Comparison of ENCODE assay signal across 13 cellular contexts in genomic region chr2:157743051-157743450, GRCh38.
DNase-seq lines count a peak whose midpoint lies in the region; ATAC-seq lines count a peak whose summit lies in the region.
"Had no signal": no experiment of that assay in that cellular context is flagged by ENCODE, and none has a peak within 500 bp of the region (broad histone marks: within the 10 kb centered on the region; RNA-seq: fewer than 3 reads in every experiment).

No MANE protein-coding gene starts in this region.

- ATAC-seq in HG02642 (IDR thresholded peaks at IDR 0.05; ENCODE audit: poor library complexity, unreplicated experiment) (peak; percentile 72), HG03469 (IDR thresholded peaks at IDR 0.05; ENCODE audit: unreplicated experiment) (peak; percentile 83)
- ATAC-seq: HCT116 had no signal

- peak; percentile 31 for DNase-seq in stimulated activated CD4-positive, alpha-beta T cell treated with anti-CD3 and anti-CD28 coated beads, Interleukin-15, amount 100 ng/mL, for 24 hours
- DNase-seq in stimulated activated CD4-positive, alpha-beta T cell treated with anti-CD3 and anti-CD28 coated beads, Interleukin-4, amount 100 ng/mL, for 4 hours: no peak
- DNase-seq in nucleus accumbens (lab: John Stamatoyannopoulos, UW) (no peak), NCI-H82 treated with DMSO at 0.1 percent for 48 hours (lab: John Stamatoyannopoulos, UW; ENCODE audit: unreplicated experiment) (no peak), NCI-H1048 (lab: John Stamatoyannopoulos, UW) (no peak), NCI-H510A (lab: John Stamatoyannopoulos, UW) (no peak)
- DNase-seq: activated CD8-positive, alpha-beta memory T cell treated with anti-CD3 and anti-CD28 coated beads for 24 hours; AML-193; NCI-H446 treated with DMSO at 0.1 percent for 48 hours; stimulated activated naive CD4-positive, alpha-beta T cell treated with Interleukin-2 at 50 U/mL for 16 hours had no signal
